8 cellular contexts compared by ENCODE assay signal in genomic region chr11:91248199-91248807, GRCh38.
DNase-seq lines count a peak whose midpoint lies in the region; ATAC-seq and TF ChIP-seq lines count a peak whose summit lies in the region.

No MANE protein-coding gene starts in this region.

- H3K27me3 ChIP-seq in HCT116 (ENCODE audit: insufficient read depth, low read length), result no peaks in the 10 kb centered on the region
- H3K27me3 ChIP-seq in colonic mucosa, result no peaks in the 10 kb centered on the region
- H3K27me3 ChIP-seq in neural progenitor cell, result no peaks in the 10 kb centered on the region

- no peaks in the 10 kb centered on the region; a peak in 2 of 4 replicates for H3K9me3 ChIP-seq in HCT116 (ENCODE audit: control insufficient read depth in 1 of 2, insufficient read depth in 1 of 2, low read depth in 1 of 2, low read length in 2 of 2)
- H3K9me3 ChIP-seq in colonic mucosa, result no peaks in the 10 kb centered on the region
- no peaks in the 10 kb centered on the region for H3K9me3 ChIP-seq in neural progenitor cell (ENCODE audit: low read depth)

- no peak overlapping the region for H3K9ac ChIP-seq in HCT116 (ENCODE audit: low read length)
- no peak overlapping the region for H3K9ac ChIP-seq in colonic mucosa (ENCODE audit: low read depth in 2 of 2, low read length in 2 of 2)
- H3K9ac ChIP-seq in neural progenitor cell, result no peak overlapping the region

- RAD21 ChIA-PET in HCT116 (lab: Charles Lee; ENCODE audit: low non-redundant PET in 1 of 2, low total read pairs in 2 of 2, uncharacterized antibody in 2 of 2, unreplicated experiment in 2 of 2), result no interaction called here

- H4K20me1 ChIP-seq in HCT116 (ENCODE audit: insufficient read depth) (no peaks in the 10 kb centered on the region), neural progenitor cell (ENCODE audit: low read depth) (no peaks in the 10 kb centered on the region)

- TF ChIP-seq POLR2A in HCT116 (IDR thresholded peaks at IDR 0.05; ENCODE audit: borderline replicate concordance, extremely low read depth, insufficient read depth, insufficient read length), result no peak

- H3K27me3 Mint-ChIP-seq in neural progenitor cell (ENCODE audit: insufficient read depth, low read depth), result no peaks in the 10 kb centered on the region

- no peak overlapping the region for H3K4me3 Mint-ChIP-seq in neural progenitor cell

- TF ChIP-seq CTCF in HCT116 (IDR thresholded peaks at IDR 0.05 in 2 of 3, conservative IDR thresholded peaks at IDR 0.05 in 1 of 3; ENCODE audit: borderline replicate concordance in 1 of 3, insufficient read depth in 1 of 3, low read depth in 2 of 3, low read length in 2 of 3), result peak; percentile 13 to 72 (median 51); a peak in 5 of 6 replicates
- TF ChIP-seq CTCF in colonic mucosa (IDR thresholded peaks at IDR 0.05), result peak; percentile 38
- peak; percentile 91 for TF ChIP-seq CTCF in neural progenitor cell (IDR thresholded peaks at IDR 0.05)

- no peaks in the 10 kb centered on the region for H3K4me1 Mint-ChIP-seq in neural progenitor cell

- no peaks in the 10 kb centered on the region for H3K9me2 ChIP-seq in HCT116 (ENCODE audit: insufficient read depth)

- intact Hi-C loops in HCT116 (cut with micrococcal nuclease) (loop anchor here (1.0 kb wide), 1 partner anchor 960 kb away; no protein-coding TSS in a partner anchor), colonic mucosa (cut with DNase I) (no loop called here)

- H3F3A ChIP-seq in neural progenitor cell (ENCODE audit: low read depth), result no peaks in the 10 kb centered on the region

- H3K27ac ChIP-seq in HCT116 (ENCODE audit: low read depth, low read length) (no peak overlapping the region), colonic mucosa (no peak overlapping the region), neural progenitor cell (no peak overlapping the region)

- CTCF ChIA-PET in HCT116 (lab: Charles Lee), result no interaction called here

- no peaks in the 10 kb centered on the region for H3K9me3 Mint-ChIP-seq in neural progenitor cell

- H2AFZ ChIP-seq in HCT116 (ENCODE audit: low read depth, low read length, poor library complexity, severe bottlenecking) (no peak overlapping the region), neural progenitor cell (replicated peaks) (no peak overlapping the region)

- no peak for ATAC-seq in HCT116

- H3K27ac Mint-ChIP-seq in neural progenitor cell, result no peak overlapping the region

- DNase-seq in NCI-H1092 treated with DMSO at 0.1 percent for 48 hours (lab: John Stamatoyannopoulos, UW), result peak; percentile 7
- DNase-seq in NCI-H1092 (lab: John Stamatoyannopoulos, UW), result no peak
- peak; percentile 4 for DNase-seq in HCT116 (ENCODE audit: low read depth, low spot score)
- peak; percentile 35 for DNase-seq in NCI-H526 treated with DMSO at 0.1 percent for 48 hours (lab: John Stamatoyannopoulos, UW)
- peak; percentile 17 for DNase-seq in colonic mucosa
- DNase-seq in neural progenitor cell (ENCODE audit: low spot score), result peak; percentile 65
- no peak for DNase-seq in occipital lobe (lab: John Stamatoyannopoulos, UW)
- no peak for DNase-seq in islet precursor cell

- POLR2A ChIA-PET in HCT116 (lab: Charles Lee), result no interaction called here

- no peaks in the 10 kb centered on the region for H3K4me1 ChIP-seq in HCT116 (ENCODE audit: control insufficient read depth in 1 of 2, insufficient read depth in 2 of 2, low read length in 2 of 2)
- no peaks in the 10 kb centered on the region for H3K4me1 ChIP-seq in colonic mucosa
- H3K4me1 ChIP-seq in neural progenitor cell, result no peaks in the 10 kb centered on the region

- no peaks in the 10 kb centered on the region for H3K79me2 ChIP-seq in HCT116 (ENCODE audit: insufficient read depth, low read length)
- H3K79me2 ChIP-seq in neural progenitor cell (ENCODE audit: low read depth), result no peaks in the 10 kb centered on the region

- no peaks in the 10 kb centered on the region for H3K36me3 Mint-ChIP-seq in neural progenitor cell

- H3K4me2 ChIP-seq in HCT116 (ENCODE audit: low read length) (no peak overlapping the region), neural progenitor cell (no peak overlapping the region)

- no TSS peak for BruUV-seq in HCT116 (replicated peaks; lab: Mats Ljungman, UMichigan)

- no peaks in the 10 kb centered on the region for H3K36me3 ChIP-seq in HCT116 (ENCODE audit: control insufficient read depth in 1 of 2, insufficient read depth in 2 of 2, low read length in 2 of 2)
- no peaks in the 10 kb centered on the region for H3K36me3 ChIP-seq in colonic mucosa
- H3K36me3 ChIP-seq in neural progenitor cell, result no peaks in the 10 kb centered on the region

- peak; percentile 33; the same call in 1 of the 2 replicates for TF ChIP-seq RAD21 in HCT116 (IDR thresholded peaks at IDR 0.05; ENCODE audit: low read depth)

- H3K4me3 ChIP-seq in HCT116 (replicated peaks in 1 of 2; ENCODE audit: low read depth in 1 of 2, low read length in 2 of 2), result no peak overlapping the region
- H3K4me3 ChIP-seq in colonic mucosa, result no peak overlapping the region
- no peak overlapping the region for H3K4me3 ChIP-seq in neural progenitor cell

TF ChIP-seq in HCT116, 20 proteins besides CTCF, POLR2A, EP300 and RAD21:
- TF ChIP-seq ATF3 (IDR thresholded peaks at IDR 0.05) (no peak), SRF (IDR thresholded peaks at IDR 0.05; ENCODE audit: low read depth) (no peak), CEBPB (IDR thresholded peaks at IDR 0.05; ENCODE audit: low read depth) (no peak), MAX (IDR thresholded peaks at IDR 0.05) (no peak), ZBTB33 (IDR thresholded peaks at IDR 0.05; ENCODE audit: extremely low read depth, insufficient replicate concordance, low read length) (no peak), YY1 (IDR thresholded peaks at IDR 0.05; ENCODE audit: extremely low read depth, insufficient replicate concordance, low read depth, low read length) (no peak), ZFX (IDR thresholded peaks at IDR 0.05) (no peak), CBX3 (IDR thresholded peaks at IDR 0.05; ENCODE audit: low read depth) (no peak), ZNF274 (IDR thresholded peaks at IDR 0.05; ENCODE audit: low read depth, low read length) (no peak), SIN3A (IDR thresholded peaks at IDR 0.05; ENCODE audit: low read depth) (no peak), REST (IDR thresholded peaks at IDR 0.05; ENCODE audit: low read depth) (no peak), EGR1 (IDR thresholded peaks at IDR 0.05; ENCODE audit: low read depth) (no peak), JUND (IDR thresholded peaks at IDR 0.05) (no peak), EZH2phosphoT487 (IDR thresholded peaks at IDR 0.05; ENCODE audit: borderline replicate concordance) (no peak)

Comparison
In these comparisons a context has a peak if more than half of its experiments do, and no peak if none do; other contexts are left out.
1. DNase-seq: peak in NCI-H1092 treated with DMSO at 0.1 percent for 48 hours (single experiment), HCT116 (single experiment), NCI-H526 treated with DMSO at 0.1 percent for 48 hours (single experiment), colonic mucosa (single experiment) and neural progenitor cell (single experiment); none in NCI-H1092 (single experiment), occipital lobe (single experiment) and islet precursor cell (single experiment).
2. CTCF ChIP-seq: peak in every context shown above with its lines; median percentile 91 in neural progenitor cell; 51 in HCT116; 38 in colonic mucosa.